In the genomic region with DNA sequence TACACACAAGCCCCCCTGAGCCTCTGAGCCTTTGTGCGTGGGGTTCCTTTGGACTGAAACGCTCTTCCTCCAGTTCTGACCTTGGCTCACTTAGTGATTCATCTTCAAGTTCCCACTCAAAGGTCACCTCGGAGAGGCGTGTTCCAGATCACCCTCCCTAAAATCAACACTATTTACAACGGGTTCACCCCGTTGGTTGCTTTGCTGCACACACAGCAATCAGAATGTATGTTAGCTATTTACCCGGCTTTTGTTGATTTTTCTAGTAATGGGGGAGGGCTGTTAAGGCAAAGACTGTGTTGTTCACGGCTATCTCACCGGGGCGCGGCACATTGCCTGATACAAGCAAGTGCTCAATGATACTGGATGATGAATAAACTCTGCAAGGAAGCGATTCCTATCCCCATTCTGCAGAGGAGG, we compare ENCODE assay signal across 1 cellular context.
TF ChIP-seq lines count a peak whose summit lies in the region.

No MANE protein-coding gene starts in this region.

TF ChIP-seq in H1, 55 proteins besides CTCF, POLR2A, EP300 and RAD21:
- TF ChIP-seq, protein P1, sequence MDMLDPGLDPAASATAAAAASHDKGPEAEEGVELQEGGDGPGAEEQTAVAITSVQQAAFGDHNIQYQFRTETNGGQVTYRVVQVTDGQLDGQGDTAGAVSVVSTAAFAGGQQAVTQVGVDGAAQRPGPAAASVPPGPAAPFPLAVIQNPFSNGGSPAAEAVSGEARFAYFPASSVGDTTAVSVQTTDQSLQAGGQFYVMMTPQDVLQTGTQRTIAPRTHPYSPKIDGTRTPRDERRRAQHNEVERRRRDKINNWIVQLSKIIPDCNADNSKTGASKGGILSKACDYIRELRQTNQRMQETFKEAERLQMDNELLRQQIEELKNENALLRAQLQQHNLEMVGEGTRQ (IDR thresholded peaks at IDR 0.05; ENCODE audit: low read length): no peak
- TF ChIP-seq RBBP5 (IDR thresholded peaks at IDR 0.05; ENCODE audit: borderline replicate concordance, low read depth, low read length) (no peak), HDAC6 (IDR thresholded peaks at IDR 0.05; ENCODE audit: low read depth, low read length) (no peak), SIRT6 (IDR thresholded peaks at IDR 0.05; ENCODE audit: low read length) (no peak), FOSL1 (IDR thresholded peaks at IDR 0.05; ENCODE audit: insufficient read depth, low read depth, low read length) (no peak), CHD2 (IDR thresholded peaks at IDR 0.05; ENCODE audit: low read length) (no peak), TEAD4 (IDR thresholded peaks at IDR 0.05; ENCODE audit: low read depth, low read length) (no peak), GABPA (IDR thresholded peaks at IDR 0.05; ENCODE audit: borderline replicate concordance, insufficient read depth, low read length) (no peak), NANOG (IDR thresholded peaks at IDR 0.05; ENCODE audit: insufficient read depth, low read depth, low read length, poor library complexity, severe bottlenecking) (no peak), SIN3A (conservative IDR thresholded peaks at IDR 0.05 in 1 of 2, IDR thresholded peaks at IDR 0.05 in 1 of 2; ENCODE audit: low read depth in 1 of 2, low read length in 2 of 2) (no peak), JUN (IDR thresholded peaks at IDR 0.05; ENCODE audit: low read depth, low read length) (no peak), POLR2AphosphoS5 (IDR thresholded peaks at IDR 0.05; ENCODE audit: low read depth, low read length) (no peak)
- TF ChIP-seq, protein P2, sequence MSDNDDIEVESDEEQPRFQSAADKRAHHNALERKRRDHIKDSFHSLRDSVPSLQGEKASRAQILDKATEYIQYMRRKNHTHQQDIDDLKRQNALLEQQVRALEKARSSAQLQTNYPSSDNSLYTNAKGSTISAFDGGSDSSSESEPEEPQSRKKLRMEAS (IDR thresholded peaks at IDR 0.05): no peak
